ENCODE assay signal across 9 cellular contexts in the genomic region with DNA sequence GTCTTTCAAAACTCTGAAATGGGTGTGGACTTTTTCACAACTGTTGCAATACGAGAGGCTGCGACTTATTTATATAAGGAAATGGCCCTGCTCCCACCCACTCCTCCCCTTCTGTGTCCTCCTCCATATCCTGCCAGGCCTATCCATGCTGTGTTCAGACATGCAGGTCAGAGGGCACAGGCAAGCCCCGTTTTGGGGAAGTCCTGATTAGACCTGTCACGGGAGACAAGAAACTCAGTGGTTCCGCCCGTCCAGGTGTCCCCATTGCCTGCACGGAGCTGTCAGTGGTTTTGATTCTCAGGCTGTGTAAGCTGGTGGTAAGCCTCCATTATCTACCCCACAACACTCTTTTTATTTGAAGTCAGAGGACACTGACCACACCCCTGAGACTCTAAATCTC.
DNase-seq lines count a peak whose midpoint lies in the region; ATAC-seq and TF ChIP-seq lines count a peak whose summit lies in the region.
"Had no signal": no experiment of that assay in that cellular context is flagged by ENCODE, and none has a peak within 500 bp of the region (broad histone marks: within the 10 kb centered on the region; RNA-seq: fewer than 3 reads in every experiment).

No MANE protein-coding gene starts in this region.

- H3K27me3 ChIP-seq in CD4-positive, alpha-beta memory T cell (ENCODE audit: insufficient read depth, low read length) = no peaks in the 10 kb centered on the region
- no peaks in the 10 kb centered on the region for H3K27me3 ChIP-seq in WERI-Rb-1 (ENCODE audit: insufficient read depth, low read depth, severe bottlenecking)

- POLR2A ChIA-PET in CD4-positive, alpha-beta memory T cell (lab: Charles Lee; ENCODE audit: partially characterized antibody) = no interaction called here
- POLR2A ChIA-PET in WTC11 (lab: Charles Lee) = no interaction called here

- H3K27me3 Mint-ChIP-seq in CD4-positive, alpha-beta memory T cell = no peaks in the 10 kb centered on the region
- no peaks in the 10 kb centered on the region for H3K27me3 Mint-ChIP-seq in WTC11 (ENCODE audit: low read depth)
- no peaks in the 10 kb centered on the region for H3K27me3 Mint-ChIP-seq in T-helper 2 cell treated with Interferon-gamma antibody and Interleukin-4, amounts not matched to agents 5 μg/mL and 100 μg/mL, for 36 hours (ENCODE audit: low read depth)

- H3K9me3 Mint-ChIP-seq in CD4-positive, alpha-beta memory T cell = no peaks in the 10 kb centered on the region
- H3K9me3 Mint-ChIP-seq in WTC11 = no peaks in the 10 kb centered on the region; the same call in 1 of the 2 replicates
- H3K9me3 Mint-ChIP-seq in T-helper 2 cell treated with Interferon-gamma antibody and Interleukin-4, amounts not matched to agents 5 μg/mL and 100 μg/mL, for 36 hours = no peaks in the 10 kb centered on the region

- H3K4me3 Mint-ChIP-seq in CD4-positive, alpha-beta memory T cell = no peak overlapping the region
- H3K4me3 Mint-ChIP-seq in WTC11 = no peak overlapping the region
- H3K4me3 Mint-ChIP-seq in T-helper 2 cell treated with Interferon-gamma antibody and Interleukin-4, amounts not matched to agents 5 μg/mL and 100 μg/mL, for 36 hours = no peak overlapping the region

- peaks cover 36 to 38% of the 10 kb centered on the region in 2 donors for H3K36me3 Mint-ChIP-seq in CD4-positive, alpha-beta memory T cell
- peaks cover 5% of the 10 kb centered on the region; the same call in 1 of the 2 replicates for H3K36me3 Mint-ChIP-seq in WTC11
- no peaks in the 10 kb centered on the region for H3K36me3 Mint-ChIP-seq in T-helper 2 cell treated with Interferon-gamma antibody and Interleukin-4, amounts not matched to agents 5 μg/mL and 100 μg/mL, for 36 hours (ENCODE audit: low read depth)

- no peak overlapping the region for H3K27ac ChIP-seq in CD4-positive, alpha-beta memory T cell (ENCODE audit: low read depth, low read length)
- peak overlapping the region; percentile 76 for H3K27ac ChIP-seq in WERI-Rb-1
- H3K27ac ChIP-seq: thoracic aorta had no signal

- no peak overlapping the region for H3K4me3 ChIP-seq in CD4-positive, alpha-beta memory T cell (ENCODE audit: low read length in 2 of 2)
- no peak overlapping the region for H3K4me3 ChIP-seq in WERI-Rb-1 (ENCODE audit: low read depth, low read length)
- H3K4me3 ChIP-seq: thoracic aorta had no signal

- CTCF ChIA-PET in CD4-positive, alpha-beta memory T cell (lab: Charles Lee; ENCODE audit: partially characterized antibody) = interaction anchor here (1.5 kb wide), 1 partner anchor 9 kb away, joined by 4 read pairs; no protein-coding TSS in a partner anchor
- CTCF ChIA-PET in WTC11 (lab: Charles Lee) = no interaction called here

- TF ChIP-seq CTCF in WERI-Rb-1 (IDR thresholded peaks at IDR 0.05; ENCODE audit: low read depth, low read length) (no peak), WTC11 (IDR thresholded peaks at IDR 0.05) (no peak)

- DNase-seq in CD4-positive, alpha-beta memory T cell = no peak
- no peak for DNase-seq in WERI-Rb-1
- DNase-seq in WTC11 (ENCODE audit: low spot score) = no peak
- no peak for DNase-seq in T-helper 2 cell treated with Interferon-gamma antibody and Interleukin-4, amounts not matched to agents 5 μg/mL and 100 μg/mL, for 36 hours (ENCODE audit: low spot score)
- DNase-seq in AG08395 (ENCODE audit: low spot score) = no peak
- no peak for DNase-seq in NCI-H446 treated with DMSO at 0.1 percent for 48 hours (lab: John Stamatoyannopoulos, UW)

- H3K4me1 Mint-ChIP-seq in CD4-positive, alpha-beta memory T cell = peaks cover 40 to 73% (median 55%) of the 10 kb centered on the region in 4 donors
- H3K4me1 Mint-ChIP-seq in WTC11 = peaks cover 47% of the 10 kb centered on the region
- no peaks in the 10 kb centered on the region for H3K4me1 Mint-ChIP-seq in T-helper 2 cell treated with Interferon-gamma antibody and Interleukin-4, amounts not matched to agents 5 μg/mL and 100 μg/mL, for 36 hours (ENCODE audit: low read depth)

- H3K36me3 ChIP-seq in CD4-positive, alpha-beta memory T cell (ENCODE audit: insufficient read depth, low read length) = no peaks in the 10 kb centered on the region
- H3K36me3 ChIP-seq in WERI-Rb-1 = no peaks in the 10 kb centered on the region
- H3K36me3 ChIP-seq: thoracic aorta had no signal

- peak overlapping the region in 5 of 7 donors; percentile 20 to 79 (median 59) for H3K27ac Mint-ChIP-seq in CD4-positive, alpha-beta memory T cell
- H3K27ac Mint-ChIP-seq in WTC11 = no peak overlapping the region
- H3K27ac Mint-ChIP-seq in T-helper 2 cell treated with Interferon-gamma antibody and Interleukin-4, amounts not matched to agents 5 μg/mL and 100 μg/mL, for 36 hours = no peak overlapping the region

- ATAC-seq in GM19455 (IDR thresholded peaks at IDR 0.05; ENCODE audit: unreplicated experiment) (peak; percentile 68), HG03066 (IDR thresholded peaks at IDR 0.05; ENCODE audit: low read depth, unreplicated experiment) (peak; percentile 83), WTC11 (no peak)

- peaks cover 23% of the 10 kb centered on the region for H3K4me1 ChIP-seq in CD4-positive, alpha-beta memory T cell (ENCODE audit: insufficient read depth, low read length)

- no peaks in the 10 kb centered on the region for H3K9me3 ChIP-seq in CD4-positive, alpha-beta memory T cell (ENCODE audit: control insufficient read depth in 1 of 2, low read length in 2 of 2)
- no peaks in the 10 kb centered on the region for H3K9me3 ChIP-seq in WERI-Rb-1 (ENCODE audit: severe bottlenecking)
- H3K9me3 ChIP-seq: thoracic aorta had no signal

- intact Hi-C loops in CD4-positive, alpha-beta memory T cell (cut with micrococcal nuclease) = no loop called here

TF ChIP-seq in WTC11, 78 proteins besides CTCF, POLR2A, EP300 and RAD21:
- TF ChIP-seq GABPB1 (CRISPR knock-in tag; IDR thresholded peaks at IDR 0.05) (no peak), NR3C1 (CRISPR knock-in tag; conservative IDR thresholded peaks at IDR 0.05; ENCODE audit: low read depth) (no peak), ZNF416 (CRISPR knock-in tag; IDR thresholded peaks at IDR 0.05) (no peak), NFE2L1 (CRISPR knock-in tag; IDR thresholded peaks at IDR 0.05) (no peak), ZNF317 (CRISPR knock-in tag; IDR thresholded peaks at IDR 0.05; ENCODE audit: borderline replicate concordance, low read depth) (no peak)

Comparison
In these comparisons a context has a peak if more than half of its experiments do, and no peak if none do; other contexts are left out.
1. H3K27ac Mint-ChIP-seq: peak in CD4-positive, alpha-beta memory T cell (5 of 7); none in WTC11 (single experiment) and T-helper 2 cell treated with Interferon-gamma antibody and Interleukin-4, amounts not matched to agents 5 μg/mL and 100 μg/mL, for 36 hours (single experiment).